1 cellular context compared by ENCODE assay signal in the genomic region with DNA sequence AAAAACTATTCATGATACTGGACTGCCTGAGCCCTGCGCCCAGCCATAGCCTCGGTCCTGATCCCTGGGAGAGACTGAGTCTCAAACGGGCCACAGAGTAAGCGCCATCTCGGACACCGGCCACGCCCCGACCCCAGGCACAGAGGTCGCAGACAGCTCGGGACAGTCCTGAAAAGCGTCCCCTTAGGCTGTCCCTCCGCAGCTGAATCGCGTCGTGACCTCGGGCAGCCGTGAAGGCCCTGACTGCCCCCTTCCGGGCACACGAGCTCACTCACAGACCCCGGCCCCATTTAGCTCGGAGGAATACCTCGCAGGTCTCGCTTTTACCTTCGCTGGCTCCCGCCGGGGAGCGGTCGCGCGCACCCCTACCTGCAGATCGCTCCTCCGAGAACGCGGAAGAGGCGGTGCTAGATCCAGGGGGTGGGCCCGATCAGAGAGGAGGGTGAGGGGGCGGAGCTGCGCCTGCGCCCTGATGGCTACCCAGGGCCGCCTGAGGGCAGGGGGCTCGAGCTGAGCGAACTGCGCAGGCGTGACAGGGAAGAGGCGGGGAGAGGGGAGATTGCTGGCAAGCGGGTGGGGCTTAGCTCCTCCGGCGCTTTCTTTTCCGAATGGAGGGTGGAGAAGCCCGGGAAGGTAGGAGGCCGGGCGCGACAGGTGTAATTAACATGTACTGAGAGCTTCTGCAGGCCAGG.
TF ChIP-seq lines count a peak whose summit lies in the region.

A gene (minus strand): TSS at position 411 of the 692 bp plus-strand sequence. CDS start 20,941 bp downstream, outside the sequence.

TF ChIP-seq in K562, 482 proteins besides CTCF, POLR2A, EP300 and RAD21 (continued from another document and continues in another):
- TF ChIP-seq, protein P1, sequence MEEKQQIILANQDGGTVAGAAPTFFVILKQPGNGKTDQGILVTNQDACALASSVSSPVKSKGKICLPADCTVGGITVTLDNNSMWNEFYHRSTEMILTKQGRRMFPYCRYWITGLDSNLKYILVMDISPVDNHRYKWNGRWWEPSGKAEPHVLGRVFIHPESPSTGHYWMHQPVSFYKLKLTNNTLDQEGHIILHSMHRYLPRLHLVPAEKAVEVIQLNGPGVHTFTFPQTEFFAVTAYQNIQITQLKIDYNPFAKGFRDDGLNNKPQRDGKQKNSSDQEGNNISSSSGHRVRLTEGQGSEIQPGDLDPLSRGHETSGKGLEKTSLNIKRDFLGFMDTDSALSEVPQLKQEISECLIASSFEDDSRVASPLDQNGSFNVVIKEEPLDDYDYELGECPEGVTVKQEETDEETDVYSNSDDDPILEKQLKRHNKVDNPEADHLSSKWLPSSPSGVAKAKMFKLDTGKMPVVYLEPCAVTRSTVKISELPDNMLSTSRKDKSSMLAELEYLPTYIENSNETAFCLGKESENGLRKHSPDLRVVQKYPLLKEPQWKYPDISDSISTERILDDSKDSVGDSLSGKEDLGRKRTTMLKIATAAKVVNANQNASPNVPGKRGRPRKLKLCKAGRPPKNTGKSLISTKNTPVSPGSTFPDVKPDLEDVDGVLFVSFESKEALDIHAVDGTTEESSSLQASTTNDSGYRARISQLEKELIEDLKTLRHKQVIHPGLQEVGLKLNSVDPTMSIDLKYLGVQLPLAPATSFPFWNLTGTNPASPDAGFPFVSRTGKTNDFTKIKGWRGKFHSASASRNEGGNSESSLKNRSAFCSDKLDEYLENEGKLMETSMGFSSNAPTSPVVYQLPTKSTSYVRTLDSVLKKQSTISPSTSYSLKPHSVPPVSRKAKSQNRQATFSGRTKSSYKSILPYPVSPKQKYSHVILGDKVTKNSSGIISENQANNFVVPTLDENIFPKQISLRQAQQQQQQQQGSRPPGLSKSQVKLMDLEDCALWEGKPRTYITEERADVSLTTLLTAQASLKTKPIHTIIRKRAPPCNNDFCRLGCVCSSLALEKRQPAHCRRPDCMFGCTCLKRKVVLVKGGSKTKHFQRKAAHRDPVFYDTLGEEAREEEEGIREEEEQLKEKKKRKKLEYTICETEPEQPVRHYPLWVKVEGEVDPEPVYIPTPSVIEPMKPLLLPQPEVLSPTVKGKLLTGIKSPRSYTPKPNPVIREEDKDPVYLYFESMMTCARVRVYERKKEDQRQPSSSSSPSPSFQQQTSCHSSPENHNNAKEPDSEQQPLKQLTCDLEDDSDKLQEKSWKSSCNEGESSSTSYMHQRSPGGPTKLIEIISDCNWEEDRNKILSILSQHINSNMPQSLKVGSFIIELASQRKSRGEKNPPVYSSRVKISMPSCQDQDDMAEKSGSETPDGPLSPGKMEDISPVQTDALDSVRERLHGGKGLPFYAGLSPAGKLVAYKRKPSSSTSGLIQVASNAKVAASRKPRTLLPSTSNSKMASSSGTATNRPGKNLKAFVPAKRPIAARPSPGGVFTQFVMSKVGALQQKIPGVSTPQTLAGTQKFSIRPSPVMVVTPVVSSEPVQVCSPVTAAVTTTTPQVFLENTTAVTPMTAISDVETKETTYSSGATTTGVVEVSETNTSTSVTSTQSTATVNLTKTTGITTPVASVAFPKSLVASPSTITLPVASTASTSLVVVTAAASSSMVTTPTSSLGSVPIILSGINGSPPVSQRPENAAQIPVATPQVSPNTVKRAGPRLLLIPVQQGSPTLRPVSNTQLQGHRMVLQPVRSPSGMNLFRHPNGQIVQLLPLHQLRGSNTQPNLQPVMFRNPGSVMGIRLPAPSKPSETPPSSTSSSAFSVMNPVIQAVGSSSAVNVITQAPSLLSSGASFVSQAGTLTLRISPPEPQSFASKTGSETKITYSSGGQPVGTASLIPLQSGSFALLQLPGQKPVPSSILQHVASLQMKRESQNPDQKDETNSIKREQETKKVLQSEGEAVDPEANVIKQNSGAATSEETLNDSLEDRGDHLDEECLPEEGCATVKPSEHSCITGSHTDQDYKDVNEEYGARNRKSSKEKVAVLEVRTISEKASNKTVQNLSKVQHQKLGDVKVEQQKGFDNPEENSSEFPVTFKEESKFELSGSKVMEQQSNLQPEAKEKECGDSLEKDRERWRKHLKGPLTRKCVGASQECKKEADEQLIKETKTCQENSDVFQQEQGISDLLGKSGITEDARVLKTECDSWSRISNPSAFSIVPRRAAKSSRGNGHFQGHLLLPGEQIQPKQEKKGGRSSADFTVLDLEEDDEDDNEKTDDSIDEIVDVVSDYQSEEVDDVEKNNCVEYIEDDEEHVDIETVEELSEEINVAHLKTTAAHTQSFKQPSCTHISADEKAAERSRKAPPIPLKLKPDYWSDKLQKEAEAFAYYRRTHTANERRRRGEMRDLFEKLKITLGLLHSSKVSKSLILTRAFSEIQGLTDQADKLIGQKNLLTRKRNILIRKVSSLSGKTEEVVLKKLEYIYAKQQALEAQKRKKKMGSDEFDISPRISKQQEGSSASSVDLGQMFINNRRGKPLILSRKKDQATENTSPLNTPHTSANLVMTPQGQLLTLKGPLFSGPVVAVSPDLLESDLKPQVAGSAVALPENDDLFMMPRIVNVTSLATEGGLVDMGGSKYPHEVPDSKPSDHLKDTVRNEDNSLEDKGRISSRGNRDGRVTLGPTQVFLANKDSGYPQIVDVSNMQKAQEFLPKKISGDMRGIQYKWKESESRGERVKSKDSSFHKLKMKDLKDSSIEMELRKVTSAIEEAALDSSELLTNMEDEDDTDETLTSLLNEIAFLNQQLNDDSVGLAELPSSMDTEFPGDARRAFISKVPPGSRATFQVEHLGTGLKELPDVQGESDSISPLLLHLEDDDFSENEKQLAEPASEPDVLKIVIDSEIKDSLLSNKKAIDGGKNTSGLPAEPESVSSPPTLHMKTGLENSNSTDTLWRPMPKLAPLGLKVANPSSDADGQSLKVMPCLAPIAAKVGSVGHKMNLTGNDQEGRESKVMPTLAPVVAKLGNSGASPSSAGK (IDR thresholded peaks at IDR 0.05) = no peak; the same call in 1 of the 2 replicates
- peak; percentile 83 for TF ChIP-seq ESRRA (IDR thresholded peaks at IDR 0.05; ENCODE audit: borderline replicate concordance, low read depth)
- TF ChIP-seq POLR2G (IDR thresholded peaks at IDR 0.05; ENCODE audit: low read depth, low read length) = peak; percentile 98
- TF ChIP-seq SMARCA5 (IDR thresholded peaks at IDR 0.05) = no peak
- TF ChIP-seq, protein P2, sequence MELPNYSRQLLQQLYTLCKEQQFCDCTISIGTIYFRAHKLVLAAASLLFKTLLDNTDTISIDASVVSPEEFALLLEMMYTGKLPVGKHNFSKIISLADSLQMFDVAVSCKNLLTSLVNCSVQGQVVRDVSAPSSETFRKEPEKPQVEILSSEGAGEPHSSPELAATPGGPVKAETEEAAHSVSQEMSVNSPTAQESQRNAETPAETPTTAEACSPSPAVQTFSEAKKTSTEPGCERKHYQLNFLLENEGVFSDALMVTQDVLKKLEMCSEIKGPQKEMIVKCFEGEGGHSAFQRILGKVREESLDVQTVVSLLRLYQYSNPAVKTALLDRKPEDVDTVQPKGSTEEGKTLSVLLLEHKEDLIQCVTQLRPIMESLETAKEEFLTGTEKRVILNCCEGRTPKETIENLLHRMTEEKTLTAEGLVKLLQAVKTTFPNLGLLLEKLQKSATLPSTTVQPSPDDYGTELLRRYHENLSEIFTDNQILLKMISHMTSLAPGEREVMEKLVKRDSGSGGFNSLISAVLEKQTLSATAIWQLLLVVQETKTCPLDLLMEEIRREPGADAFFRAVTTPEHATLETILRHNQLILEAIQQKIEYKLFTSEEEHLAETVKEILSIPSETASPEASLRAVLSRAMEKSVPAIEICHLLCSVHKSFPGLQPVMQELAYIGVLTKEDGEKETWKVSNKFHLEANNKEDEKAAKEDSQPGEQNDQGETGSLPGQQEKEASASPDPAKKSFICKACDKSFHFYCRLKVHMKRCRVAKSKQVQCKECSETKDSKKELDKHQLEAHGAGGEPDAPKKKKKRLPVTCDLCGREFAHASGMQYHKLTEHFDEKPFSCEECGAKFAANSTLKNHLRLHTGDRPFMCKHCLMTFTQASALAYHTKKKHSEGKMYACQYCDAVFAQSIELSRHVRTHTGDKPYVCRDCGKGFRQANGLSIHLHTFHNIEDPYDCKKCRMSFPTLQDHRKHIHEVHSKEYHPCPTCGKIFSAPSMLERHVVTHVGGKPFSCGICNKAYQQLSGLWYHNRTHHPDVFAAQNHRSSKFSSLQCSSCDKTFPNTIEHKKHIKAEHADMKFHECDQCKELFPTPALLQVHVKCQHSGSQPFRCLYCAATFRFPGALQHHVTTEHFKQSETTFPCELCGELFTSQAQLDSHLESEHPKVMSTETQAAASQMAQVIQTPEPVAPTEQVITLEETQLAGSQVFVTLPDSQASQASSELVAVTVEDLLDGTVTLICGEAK (IDR thresholded peaks at IDR 0.05) = peak; percentile 50
- TF ChIP-seq, protein P2 (CRISPR knock-in tag; IDR thresholded peaks at IDR 0.05) = no peak
- TF ChIP-seq, protein P3, sequence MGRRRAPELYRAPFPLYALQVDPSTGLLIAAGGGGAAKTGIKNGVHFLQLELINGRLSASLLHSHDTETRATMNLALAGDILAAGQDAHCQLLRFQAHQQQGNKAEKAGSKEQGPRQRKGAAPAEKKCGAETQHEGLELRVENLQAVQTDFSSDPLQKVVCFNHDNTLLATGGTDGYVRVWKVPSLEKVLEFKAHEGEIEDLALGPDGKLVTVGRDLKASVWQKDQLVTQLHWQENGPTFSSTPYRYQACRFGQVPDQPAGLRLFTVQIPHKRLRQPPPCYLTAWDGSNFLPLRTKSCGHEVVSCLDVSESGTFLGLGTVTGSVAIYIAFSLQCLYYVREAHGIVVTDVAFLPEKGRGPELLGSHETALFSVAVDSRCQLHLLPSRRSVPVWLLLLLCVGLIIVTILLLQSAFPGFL (CRISPR knock-in tag; IDR thresholded peaks at IDR 0.05) = no peak
- peak; percentile 82 for TF ChIP-seq SMAD4 (CRISPR knock-in tag; conservative IDR thresholded peaks at IDR 0.05)
- TF ChIP-seq DPF2 (IDR thresholded peaks at IDR 0.05) = peak; percentile 67; the same call in 1 of the 2 replicates
- 0 out of 2 replicates have a peak, but pooled peaks have one; percentile 46 for TF ChIP-seq CBX1 (IDR thresholded peaks at IDR 0.05; ENCODE audit: low read depth)
- no peak for TF ChIP-seq DACH1 (IDR thresholded peaks at IDR 0.05; ENCODE audit: partially characterized antibody)
- TF ChIP-seq, protein P4, sequence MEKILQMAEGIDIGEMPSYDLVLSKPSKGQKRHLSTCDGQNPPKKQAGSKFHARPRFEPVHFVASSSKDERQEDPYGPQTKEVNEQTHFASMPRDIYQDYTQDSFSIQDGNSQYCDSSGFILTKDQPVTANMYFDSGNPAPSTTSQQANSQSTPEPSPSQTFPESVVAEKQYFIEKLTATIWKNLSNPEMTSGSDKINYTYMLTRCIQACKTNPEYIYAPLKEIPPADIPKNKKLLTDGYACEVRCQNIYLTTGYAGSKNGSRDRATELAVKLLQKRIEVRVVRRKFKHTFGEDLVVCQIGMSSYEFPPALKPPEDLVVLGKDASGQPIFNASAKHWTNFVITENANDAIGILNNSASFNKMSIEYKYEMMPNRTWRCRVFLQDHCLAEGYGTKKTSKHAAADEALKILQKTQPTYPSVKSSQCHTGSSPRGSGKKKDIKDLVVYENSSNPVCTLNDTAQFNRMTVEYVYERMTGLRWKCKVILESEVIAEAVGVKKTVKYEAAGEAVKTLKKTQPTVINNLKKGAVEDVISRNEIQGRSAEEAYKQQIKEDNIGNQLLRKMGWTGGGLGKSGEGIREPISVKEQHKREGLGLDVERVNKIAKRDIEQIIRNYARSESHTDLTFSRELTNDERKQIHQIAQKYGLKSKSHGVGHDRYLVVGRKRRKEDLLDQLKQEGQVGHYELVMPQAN (IDR thresholded peaks at IDR 0.05; ENCODE audit: borderline replicate concordance) = peak; percentile 82
- no peak for TF ChIP-seq SRSF1 (IDR thresholded peaks at IDR 0.05; ENCODE audit: low read depth, low read length)
- TF ChIP-seq ARID1B (IDR thresholded peaks at IDR 0.05) = peak; percentile 38
- TF ChIP-seq CBFB (CRISPR knock-in tag; IDR thresholded peaks at IDR 0.05) = no peak
- no peak for TF ChIP-seq NFATC3 (IDR thresholded peaks at IDR 0.05)
- TF ChIP-seq PML (IDR thresholded peaks at IDR 0.05; ENCODE audit: low read length) = peak; percentile 77; the same call in 1 of the 2 replicates
- no peak; the same call in 1 of the 2 replicates for TF ChIP-seq MTA1 (IDR thresholded peaks at IDR 0.05; ENCODE audit: borderline replicate concordance)
- TF ChIP-seq KLF13 (tag; IDR thresholded peaks at IDR 0.05; ENCODE audit: borderline replicate concordance, low read depth) = peak; percentile 16; the same call in 1 of the 2 replicates
- TF ChIP-seq TEAD1 (CRISPR knock-in tag; IDR thresholded peaks at IDR 0.05) = peak in 1 of 2 experiments; percentile 81; a peak in 1 of 4 replicates
- TF ChIP-seq RB1 (IDR thresholded peaks at IDR 0.05; ENCODE audit: low read depth) = peak; percentile 95
- TF ChIP-seq DIDO1 (tag; IDR thresholded peaks at IDR 0.05; ENCODE audit: low read depth) = 0 out of 2 replicates have a peak, but pooled peaks have one; percentile 43
- TF ChIP-seq ZBTB17 (CRISPR knock-in tag; IDR thresholded peaks at IDR 0.05) = peak; percentile 79; the same call in 1 of the 2 replicates
- peak; percentile 37 for TF ChIP-seq NEUROD1 (IDR thresholded peaks at IDR 0.05; ENCODE audit: borderline replicate concordance, low read depth, low read length, partially characterized antibody)
- no peak for TF ChIP-seq EZH2 (IDR thresholded peaks at IDR 0.05; ENCODE audit: borderline replicate concordance, low read depth, low read length)
- TF ChIP-seq TARDBP (IDR thresholded peaks at IDR 0.05) = peak; percentile 92
- TF ChIP-seq, protein P5, sequence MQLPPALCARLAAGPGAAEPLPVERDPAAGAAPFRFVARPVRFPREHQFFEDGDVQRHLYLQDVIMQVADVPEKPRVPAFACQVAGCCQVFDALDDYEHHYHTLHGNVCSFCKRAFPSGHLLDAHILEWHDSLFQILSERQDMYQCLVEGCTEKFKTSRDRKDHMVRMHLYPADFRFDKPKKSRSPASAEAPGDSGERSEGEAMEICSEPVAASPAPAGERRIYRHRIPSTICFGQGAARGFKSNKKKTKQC (CRISPR knock-in tag; IDR thresholded peaks at IDR 0.05) = 0 out of 2 replicates have a peak, but pooled peaks have one; percentile 37
- TF ChIP-seq NRF1 (conservative IDR thresholded peaks at IDR 0.05 in 1 of 2, IDR thresholded peaks at IDR 0.05 in 1 of 2) = peak; percentile 100
- TF ChIP-seq ELF4 (CRISPR knock-in tag; IDR thresholded peaks at IDR 0.05) = peak; percentile 93
